7 cellular contexts compared by ENCODE assay signal in the genomic region with DNA sequence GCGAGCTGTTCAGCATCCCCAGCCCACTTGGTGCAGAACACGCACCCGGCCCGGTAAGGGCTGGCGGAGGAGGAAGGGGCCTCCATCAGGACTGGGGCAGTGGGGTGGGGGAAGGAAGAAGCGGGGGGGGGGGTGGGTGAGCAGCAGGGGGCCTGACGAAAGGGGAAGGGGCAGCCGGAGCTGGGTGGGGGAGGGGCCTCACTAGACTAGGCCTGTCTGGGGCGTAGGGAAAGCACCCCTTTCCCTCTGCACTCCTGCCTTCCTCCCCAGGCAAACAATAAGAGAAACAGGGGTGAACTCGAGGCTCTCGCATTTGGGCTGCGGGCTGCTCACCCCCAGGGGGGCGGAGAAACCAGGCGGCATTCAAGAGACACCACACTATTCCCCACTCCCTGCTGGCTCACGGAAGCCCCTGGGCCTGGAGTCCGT.
DNase-seq lines count a peak whose midpoint lies in the region; ATAC-seq and TF ChIP-seq lines count a peak whose summit lies in the region.

No MANE protein-coding gene starts in this region.

- peaks cover 5% of the 10 kb centered on the region for H3K4me1 ChIP-seq in fibroblast of lung (ENCODE audit: control insufficient read depth, extremely low read depth, insufficient read depth, low read length)

- CTCF ChIA-PET in activated CD4-positive, alpha-beta T cell treated with anti-CD3 and anti-CD28 coated beads, Interleukin-2, amount 10 ng/mL, durations not matched to agents 7 days and 5 days (lab: Charles Lee): interaction anchor here (1.3 to 2.7 kb wide), 3 partner anchors 20 to 316 kb away, joined by 3 to 9 read pairs (median 3); no protein-coding TSS in a partner anchor

- peaks cover 49% of the 10 kb centered on the region for H3K36me3 Mint-ChIP-seq in activated CD4-positive, alpha-beta T cell treated with anti-CD3 and anti-CD28 coated beads, Interleukin-2, amount 10 ng/mL, durations not matched to agents 7 days and 5 days (ENCODE audit: low read depth)

- H3K4me2 ChIP-seq in fibroblast of lung (ENCODE audit: extremely low read depth, insufficient read depth, low read length): peak overlapping the region; percentile 76

- peak overlapping the region; percentile 79 for H3K4me3 Mint-ChIP-seq in activated CD4-positive, alpha-beta T cell treated with anti-CD3 and anti-CD28 coated beads, Interleukin-2, amount 10 ng/mL, durations not matched to agents 7 days and 5 days

- H3K27ac ChIP-seq in fibroblast of lung (ENCODE audit: insufficient read depth, low read length): no peak overlapping the region

- H3K27me3 ChIP-seq in fibroblast of lung (ENCODE audit: control insufficient read depth, insufficient read depth, low read length): no peaks in the 10 kb centered on the region

- peak overlapping the region; percentile 85 for H3K27ac Mint-ChIP-seq in activated CD4-positive, alpha-beta T cell treated with anti-CD3 and anti-CD28 coated beads, Interleukin-2, amount 10 ng/mL, durations not matched to agents 7 days and 5 days

- H4K20me1 ChIP-seq in fibroblast of lung (ENCODE audit: control insufficient read depth, extremely low read depth, insufficient read depth, low read length): no peaks in the 10 kb centered on the region

- no peaks in the 10 kb centered on the region for H3K79me2 ChIP-seq in fibroblast of lung (ENCODE audit: control insufficient read depth, insufficient read depth, low read length)

- H3K27me3 Mint-ChIP-seq in activated CD4-positive, alpha-beta T cell treated with anti-CD3 and anti-CD28 coated beads, Interleukin-2, amount 10 ng/mL, durations not matched to agents 7 days and 5 days: no peaks in the 10 kb centered on the region

- POLR2A ChIA-PET in activated CD4-positive, alpha-beta T cell treated with anti-CD3 and anti-CD28 coated beads, Interleukin-2, amount 10 ng/mL, durations not matched to agents 7 days and 5 days (lab: Charles Lee): no interaction called here

- H3K9me3 ChIP-seq in fibroblast of lung (ENCODE audit: control insufficient read depth, insufficient read depth, low read depth, low read length): no peaks in the 10 kb centered on the region

- H3K4me3 ChIP-seq in fibroblast of lung (replicated peaks in 1 of 4; ENCODE audit: control extremely low read depth in 1 of 4, insufficient read depth in 1 of 4, low read depth in 3 of 4, low read length in 4 of 4): peak overlapping the region in 3 of 4 experiments; percentile 34 to 58 (median 51)
- H3K4me3 ChIP-seq in skeletal muscle cell (ENCODE audit: low read depth, low read length): peak overlapping the region; percentile 29

- peaks cover 8% of the 10 kb centered on the region for H3K36me3 ChIP-seq in fibroblast of lung (ENCODE audit: control insufficient read depth, insufficient read depth, low read length)

- H2AFZ ChIP-seq in fibroblast of lung (ENCODE audit: low read length): peak overlapping the region; percentile 66

- peak; percentile 26 for DNase-seq in activated CD4-positive, alpha-beta T cell treated with anti-CD3 and anti-CD28 coated beads, Interleukin-2, amount 10 ng/mL, durations not matched to agents 7 days and 5 days
- DNase-seq in fibroblast of lung (ENCODE audit: low read depth in 2 of 2) (peak in 1 of 2 donors; percentile 36), skeletal muscle cell (ENCODE audit: low read depth) (no peak), DMS 273 (lab: John Stamatoyannopoulos, UW; ENCODE audit: unreplicated experiment) (no peak), DMS 273 treated with DMSO at 0.1 percent for 48 hours (lab: John Stamatoyannopoulos, UW) (no peak), HCEC 1CT (no peak)

- H3K4me1 Mint-ChIP-seq in activated CD4-positive, alpha-beta T cell treated with anti-CD3 and anti-CD28 coated beads, Interleukin-2, amount 10 ng/mL, durations not matched to agents 7 days and 5 days: peaks cover 30% of the 10 kb centered on the region

- no peak overlapping the region for H3K9ac ChIP-seq in fibroblast of lung (ENCODE audit: insufficient read depth, low read length)

- no peaks in the 10 kb centered on the region for H3K9me3 Mint-ChIP-seq in activated CD4-positive, alpha-beta T cell treated with anti-CD3 and anti-CD28 coated beads, Interleukin-2, amount 10 ng/mL, durations not matched to agents 7 days and 5 days

- peak; percentile 13 for ATAC-seq in GM21529 (IDR thresholded peaks at IDR 0.05; ENCODE audit: unreplicated experiment)

- no peak for TF ChIP-seq CTCF in fibroblast of lung (conservative IDR thresholded peaks at IDR 0.05 in 1 of 2, IDR thresholded peaks at IDR 0.05 in 1 of 2; ENCODE audit: low read depth in 1 of 2, low read length in 2 of 2)
